In the genomic region with DNA sequence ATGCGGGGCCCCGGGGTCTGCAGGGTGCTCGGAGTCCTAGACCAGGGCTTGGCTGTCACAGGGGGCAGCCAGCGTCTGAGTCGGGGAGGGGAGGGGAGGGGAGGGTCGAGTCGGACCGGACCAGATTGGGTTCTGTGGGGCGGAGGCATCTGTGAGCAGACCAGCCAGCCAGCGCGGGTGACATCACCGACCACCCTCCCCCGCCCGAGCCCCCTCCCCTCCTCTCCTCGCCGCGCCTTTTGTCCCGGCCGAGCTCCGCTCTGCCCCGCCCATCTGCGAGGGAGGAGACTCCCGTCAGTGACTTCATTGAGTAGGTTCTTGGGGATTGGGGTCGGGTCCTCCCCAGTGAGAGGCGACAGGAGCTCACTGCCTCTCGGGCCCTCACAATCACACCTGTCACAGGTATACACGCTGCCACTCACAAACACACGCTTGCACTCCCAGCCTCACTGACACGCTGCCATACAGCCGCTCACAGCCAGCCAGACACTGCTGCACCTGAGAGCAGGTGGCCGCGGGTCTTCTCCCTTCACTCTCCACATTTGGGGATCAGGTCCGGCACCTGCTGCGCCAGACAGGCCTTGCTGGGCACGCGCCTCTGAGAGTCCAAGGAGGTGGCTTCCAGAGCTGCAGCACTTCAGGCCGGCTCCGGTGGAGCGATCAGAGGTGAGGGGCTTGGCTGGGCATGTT, we compare ENCODE assay signal across 8 cellular contexts.
DNase-seq lines count a peak whose midpoint lies in the region; ATAC-seq and TF ChIP-seq lines count a peak whose summit lies in the region.

No MANE protein-coding gene starts in this region.

- H3K9me2 ChIP-seq in Loucy (replicated peaks; ENCODE audit: low read depth, low read length), result no peaks in the 10 kb centered on the region

- peak overlapping the region; percentile 86 for H3K4me2 ChIP-seq in Loucy (ENCODE audit: low read depth, low read length, poor library complexity, severe bottlenecking)

- no peak overlapping the region for H3K27ac Mint-ChIP-seq in effector memory CD8-positive, alpha-beta T cell
- no peak overlapping the region for H3K27ac Mint-ChIP-seq in memory B cell

- no peak for ATAC-seq in effector memory CD8-positive, alpha-beta T cell (replicated peaks)
- ATAC-seq in memory B cell (ENCODE audit: low read depth), result no peak
- ATAC-seq in stimulated activated naive CD8-positive, alpha-beta T cell treated with anti-CD3 and anti-CD28 coated beads, Interleukin-15, Interleukin-2, amounts not matched to agents 100 U/mL and 50 U/mL, for 24 hours, result no peak
- no peak for ATAC-seq in GM21576 (IDR thresholded peaks at IDR 0.05; ENCODE audit: unreplicated experiment)

- peak overlapping the region; percentile 84 to 92 for H3K4me3 Mint-ChIP-seq in effector memory CD8-positive, alpha-beta T cell
- H3K4me3 Mint-ChIP-seq in memory B cell, result peak overlapping the region; percentile 91

- H3K4me3 ChIP-seq in Loucy (ENCODE audit: low read length, poor library complexity, severe bottlenecking), result peak overlapping the region; percentile 82

- peaks cover 14% of the 10 kb centered on the region for H3K36me3 Mint-ChIP-seq in effector memory CD8-positive, alpha-beta T cell (ENCODE audit: insufficient read depth)
- H3K36me3 Mint-ChIP-seq in memory B cell, result no peaks in the 10 kb centered on the region

- TF ChIP-seq CTCF in Loucy (conservative IDR thresholded peaks at IDR 0.05; ENCODE audit: low read length), result no peak

- peaks cover 7% of the 10 kb centered on the region; the same call in 1 of the 2 replicates for H3K79me2 ChIP-seq in Loucy (ENCODE audit: insufficient read depth, low read length)

- no peaks in the 10 kb centered on the region for H4K20me1 ChIP-seq in Loucy (ENCODE audit: insufficient read depth, low read length, poor library complexity, severe bottlenecking)

- H3K9me3 ChIP-seq in Loucy (ENCODE audit: insufficient read depth, low read depth, low read length), result no peaks in the 10 kb centered on the region

- H3K27me3 ChIP-seq in Loucy (ENCODE audit: insufficient read depth, low read length, poor library complexity, severe bottlenecking), result no peaks in the 10 kb centered on the region

- H3K4me1 ChIP-seq in Loucy (ENCODE audit: insufficient read depth, low read length, poor library complexity, severe bottlenecking), result peaks cover 64% of the 10 kb centered on the region

- H3K27me3 Mint-ChIP-seq in effector memory CD8-positive, alpha-beta T cell, result peaks cover 0 to 8% of the 10 kb centered on the region in 2 donors
- peaks cover 6% of the 10 kb centered on the region for H3K27me3 Mint-ChIP-seq in memory B cell

- no peaks in the 10 kb centered on the region for H3K36me3 ChIP-seq in Loucy (ENCODE audit: insufficient read depth, low read length)

- H3K9me3 Mint-ChIP-seq in effector memory CD8-positive, alpha-beta T cell, result no peaks in the 10 kb centered on the region
- H3K9me3 Mint-ChIP-seq in memory B cell, result no peaks in the 10 kb centered on the region

- peaks cover 22 to 31% of the 10 kb centered on the region in 2 donors for H3K4me1 Mint-ChIP-seq in effector memory CD8-positive, alpha-beta T cell (ENCODE audit: low read depth in 2 of 2)
- peaks cover 32% of the 10 kb centered on the region for H3K4me1 Mint-ChIP-seq in memory B cell

- peak; percentile 55 for DNase-seq in EH (ENCODE audit: low read depth)
- DNase-seq in activated CD4-positive, alpha-beta T cell treated with anti-CD3 and anti-CD28 coated beads for 48 hours, result peak; percentile 56
- no peak for DNase-seq in effector memory CD8-positive, alpha-beta T cell
- DNase-seq in memory B cell (ENCODE audit: low spot score in 2 of 2), result peak in 1 of 2 donors; percentile 42
- peak; percentile 55 for DNase-seq in stimulated activated naive CD8-positive, alpha-beta T cell treated with anti-CD3 and anti-CD28 coated beads, Interleukin-15, Interleukin-2, amounts not matched to agents 100 U/mL and 50 U/mL, for 24 hours
- no peak for DNase-seq in AML-193 (lab: John Stamatoyannopoulos, UW)

- H3F3A ChIP-seq in Loucy (ENCODE audit: low read depth), result no peaks in the 10 kb centered on the region

- peak overlapping the region; percentile 79 for H3K9ac ChIP-seq in Loucy (ENCODE audit: low read depth, low read length, poor library complexity, severe bottlenecking)

- H2AFZ ChIP-seq in Loucy (ENCODE audit: low read length), result peak overlapping the region; percentile 79

Comparison
In these comparisons a context has a peak if more than half of its experiments do, and no peak if none do; other contexts are left out.
1. DNase-seq: peak in EH (single experiment), activated CD4-positive, alpha-beta T cell treated with anti-CD3 and anti-CD28 coated beads for 48 hours (single experiment) and stimulated activated naive CD8-positive, alpha-beta T cell treated with anti-CD3 and anti-CD28 coated beads, Interleukin-15, Interleukin-2, amounts not matched to agents 100 U/mL and 50 U/mL, for 24 hours (single experiment); none in effector memory CD8-positive, alpha-beta T cell (0 of 3) and AML-193 (0 of 2).